ENCODE assay signal across 7 cellular contexts in genomic region chr2:209525834-209526281, GRCh38.
DNase-seq lines count a peak whose midpoint lies in the region; ATAC-seq and TF ChIP-seq lines count a peak whose summit lies in the region.

No MANE protein-coding gene starts in this region.

- H3K27me3 ChIP-seq in spleen (replicated peaks in 1 of 7), result no peaks in the 10 kb centered on the region

- peak; percentile 34 for ATAC-seq in GM21390 (IDR thresholded peaks at IDR 0.05; ENCODE audit: unreplicated experiment)
- ATAC-seq in GM18867 (IDR thresholded peaks at IDR 0.05; ENCODE audit: unreplicated experiment), result no peak
- no peak for ATAC-seq in HG03442 (IDR thresholded peaks at IDR 0.05; ENCODE audit: unreplicated experiment)
- no peak for ATAC-seq in GM18505 (IDR thresholded peaks at IDR 0.05; ENCODE audit: unreplicated experiment)

- no peaks in the 10 kb centered on the region for H3K9me3 ChIP-seq in spleen

- peak overlapping the region; percentile 8 to 77 (median 62) for H3K27ac ChIP-seq in spleen

- TF ChIP-seq POLR2A in NB4 (IDR thresholded peaks at IDR 0.05; ENCODE audit: extremely low read depth, insufficient read length), result no peak
- TF ChIP-seq POLR2A in spleen (IDR thresholded peaks at IDR 0.05), result no peak
- TF ChIP-seq POLR2A in GM18505 (IDR thresholded peaks at IDR 0.05; ENCODE audit: borderline replicate concordance, extremely low read depth, insufficient read depth, insufficient read length), result no peak

- no peak for TF ChIP-seq CTCF in NB4 (IDR thresholded peaks at IDR 0.05; ENCODE audit: low read depth, low read length)
- TF ChIP-seq CTCF in fibroblast of mammary gland (conservative IDR thresholded peaks at IDR 0.05; ENCODE audit: control insufficient read depth, insufficient read depth, low read depth, low read length), result no peak
- TF ChIP-seq CTCF in spleen (IDR thresholded peaks at IDR 0.05 in 8 of 11, conservative IDR thresholded peaks at IDR 0.05 in 3 of 11), result no peak

- H3K4me3 ChIP-seq in NB4 (ENCODE audit: low read depth, low read length), result peak overlapping the region; percentile 47
- H3K4me3 ChIP-seq in fibroblast of mammary gland (ENCODE audit: control insufficient read depth, low read depth, low read length), result no peak overlapping the region
- peak overlapping the region in 3 of 8 donors; percentile 6 to 38 (median 19) for H3K4me3 ChIP-seq in spleen

- intact Hi-C loops in spleen (cut with DNase I; ENCODE audit: low total_unique reads), result no loop called here

- DNase-seq in NB4 (ENCODE audit: low read depth), result peak; percentile 66
- DNase-seq in fibroblast of mammary gland (ENCODE audit: low read depth), result peak; percentile 83
- DNase-seq in spleen, result no peak

- H3K4me1 ChIP-seq in spleen, result peaks cover 5 to 43% (median 28%) of the 10 kb centered on the region in 6 donors

- no peaks in the 10 kb centered on the region for H3K36me3 ChIP-seq in spleen
